ENCODE assay signal across 8 cellular contexts in the genomic region with DNA sequence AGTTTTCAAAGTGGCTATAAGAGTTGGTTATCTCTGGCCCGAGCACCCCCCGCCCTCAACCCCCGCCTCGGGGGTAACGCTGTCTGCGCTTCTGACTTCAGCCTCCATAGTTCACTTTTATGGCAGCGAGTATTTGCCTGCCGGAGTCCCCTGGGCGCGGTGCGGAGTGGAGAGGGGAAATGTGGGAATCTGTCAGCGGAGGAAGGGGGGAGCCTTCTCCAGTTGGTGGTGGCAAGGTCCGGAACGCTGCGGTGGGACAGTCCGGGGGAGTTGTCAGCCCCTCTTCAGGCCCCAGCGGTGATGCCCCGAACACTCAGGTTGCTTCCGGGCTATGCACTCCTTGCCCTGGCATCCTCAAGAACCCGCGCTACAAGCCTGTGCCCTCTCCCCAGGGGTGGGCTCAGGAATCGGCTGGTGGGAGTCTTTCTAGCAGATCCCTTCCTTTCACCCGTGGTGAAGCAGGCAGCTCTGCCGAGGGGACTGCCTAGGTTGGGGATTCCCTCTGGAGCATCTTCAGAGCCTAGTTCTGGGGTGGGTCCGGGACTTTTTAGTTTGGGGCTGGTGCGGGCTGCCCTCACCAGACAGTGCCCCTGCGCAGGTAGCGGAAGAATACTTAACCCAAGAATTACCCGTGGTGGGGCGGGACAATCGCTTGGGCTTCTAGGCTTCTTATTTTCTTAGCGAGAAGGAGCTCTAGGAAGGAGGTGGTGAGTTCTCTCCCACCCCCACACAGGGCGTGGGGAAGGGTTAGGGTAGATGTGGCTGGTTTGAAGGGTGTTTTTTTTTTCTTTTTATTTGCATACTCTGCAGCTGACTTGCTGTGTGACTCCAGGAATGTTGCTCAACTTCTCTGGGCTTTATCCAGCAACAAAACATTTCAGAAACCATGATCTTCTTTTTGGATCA. TPM values are rescaled to one million over a fixed set of nuclear protein-coding genes. Genes with fewer than 3 reads are reported as not detected.
A peak's percentile ranks its signal among the peaks of the same experiment; 100 is the strongest.
DNase-seq lines count a peak whose midpoint lies in the region; ATAC-seq and TF ChIP-seq lines count a peak whose summit lies in the region.

No MANE protein-coding gene starts in this region.

- H2AFZ ChIP-seq in Loucy (ENCODE audit: low read length), result no peak overlapping the region

- peaks cover 34 to 86% (median 50%) of the 10 kb centered on the region in 5 donors for H3K27me3 Mint-ChIP-seq in naive thymus-derived CD8-positive, alpha-beta T cell

- no peaks in the 10 kb centered on the region for H3K9me2 ChIP-seq in Loucy (replicated peaks; ENCODE audit: low read depth, low read length)

- peak overlapping the region; percentile 80 for H3K4me3 ChIP-seq in AG09309 (ENCODE audit: control insufficient read depth, low read depth, low read length)
- H3K4me3 ChIP-seq in Loucy (ENCODE audit: low read length, poor library complexity, severe bottlenecking), result peak overlapping the region; percentile 73
- H3K4me3 ChIP-seq in coronary artery, result peak overlapping the region; percentile 87

- peak overlapping the region; percentile 72 to 88 (median 82) for H3K4me3 Mint-ChIP-seq in naive thymus-derived CD8-positive, alpha-beta T cell

- H3K27ac ChIP-seq in coronary artery, result peak overlapping the region; percentile 89 to 91

- H3K4me1 Mint-ChIP-seq in naive thymus-derived CD8-positive, alpha-beta T cell, result peaks cover 13 to 25% (median 19%) of the 10 kb centered on the region in 4 donors

- peaks cover 0 to 4% (median 0%) of the 10 kb centered on the region in 3 donors for H3K36me3 Mint-ChIP-seq in naive thymus-derived CD8-positive, alpha-beta T cell

- no peaks in the 10 kb centered on the region for H3K36me3 ChIP-seq in Loucy (ENCODE audit: insufficient read depth, low read length)

- H3K9me3 ChIP-seq in Loucy (ENCODE audit: insufficient read depth, low read depth, low read length), result no peaks in the 10 kb centered on the region

- H3K9me3 Mint-ChIP-seq in naive thymus-derived CD8-positive, alpha-beta T cell, result no peaks in the 10 kb centered on the region

- H3K27me3 ChIP-seq in Loucy (ENCODE audit: insufficient read depth, low read length, poor library complexity, severe bottlenecking), result peaks cover 28% of the 10 kb centered on the region

- no peak overlapping the region for H3K9ac ChIP-seq in Loucy (ENCODE audit: low read depth, low read length, poor library complexity, severe bottlenecking)

- H3K27ac Mint-ChIP-seq in naive thymus-derived CD8-positive, alpha-beta T cell, result peak overlapping the region in 3 of 10 donors; percentile 22 to 80 (median 53)

- H3K79me2 ChIP-seq in Loucy (ENCODE audit: insufficient read depth, low read length), result no peaks in the 10 kb centered on the region

- no peaks in the 10 kb centered on the region for H4K20me1 ChIP-seq in Loucy (ENCODE audit: insufficient read depth, low read length, poor library complexity, severe bottlenecking)

- H3K4me2 ChIP-seq in Loucy (ENCODE audit: low read depth, low read length, poor library complexity, severe bottlenecking), result peak overlapping the region; percentile 91

- ATAC-seq in naive thymus-derived CD8-positive, alpha-beta T cell, result peak; percentile 37 to 48
- ATAC-seq in HG02938 (IDR thresholded peaks at IDR 0.05; ENCODE audit: unreplicated experiment), result no peak

- TF ChIP-seq CTCF in AG09309 (IDR thresholded peaks at IDR 0.05; ENCODE audit: control insufficient read depth, insufficient read depth, low read depth, low read length, missing control alignments) (no peak), Loucy (conservative IDR thresholded peaks at IDR 0.05; ENCODE audit: low read length) (no peak), coronary artery (IDR thresholded peaks at IDR 0.05) (no peak)

- H3F3A ChIP-seq in Loucy (ENCODE audit: low read depth), result no peaks in the 10 kb centered on the region

- peaks cover 6% of the 10 kb centered on the region for H3K4me1 ChIP-seq in Loucy (ENCODE audit: insufficient read depth, low read length, poor library complexity, severe bottlenecking)

- no peak for DNase-seq in AG09309 (ENCODE audit: low read depth)
- no peak for DNase-seq in coronary artery (ENCODE audit: low spot score)
- DNase-seq in naive thymus-derived CD8-positive, alpha-beta T cell, result peak in 2 of 10 donors; percentile 4 to 11
- no peak for DNase-seq in dedifferentiated amniotic fluid mesenchymal stem cell (ENCODE audit: extremely low spot score)
- no peak for DNase-seq in GM19240 (ENCODE audit: insufficient read length, low spot score)
- DNase-seq in ureter (ENCODE audit: low spot score), result no peak

- POLR2A ChIA-PET in naive thymus-derived CD8-positive, alpha-beta T cell (lab: Charles Lee), result no interaction called here

RNA-seq across cellular contexts. Expression of gene ATOH8, which starts 1.6 kb away (rescaled TPM):
- total RNA-seq in naive thymus-derived CD8-positive, alpha-beta T cell, result not detected
- polyA plus RNA-seq in naive thymus-derived CD8-positive, alpha-beta T cell, result not detected
- 21.8 TPM for total RNA-seq in ureter

Comparison
In these comparisons a context has a peak if more than half of its experiments do, and no peak if none do; other contexts are left out.
1. RNA of gene ATOH8, which starts 1.6 kb away (total RNA-seq): 21.8 TPM in ureter (single experiment); not detected in naive thymus-derived CD8-positive, alpha-beta T cell; every median in the first group is over 10 times any median in the second.
2. Peak in every context shown above with its lines, with median percentiles within 50 percentile points of each other: H3K4me3 ChIP-seq.